In the genomic region with DNA sequence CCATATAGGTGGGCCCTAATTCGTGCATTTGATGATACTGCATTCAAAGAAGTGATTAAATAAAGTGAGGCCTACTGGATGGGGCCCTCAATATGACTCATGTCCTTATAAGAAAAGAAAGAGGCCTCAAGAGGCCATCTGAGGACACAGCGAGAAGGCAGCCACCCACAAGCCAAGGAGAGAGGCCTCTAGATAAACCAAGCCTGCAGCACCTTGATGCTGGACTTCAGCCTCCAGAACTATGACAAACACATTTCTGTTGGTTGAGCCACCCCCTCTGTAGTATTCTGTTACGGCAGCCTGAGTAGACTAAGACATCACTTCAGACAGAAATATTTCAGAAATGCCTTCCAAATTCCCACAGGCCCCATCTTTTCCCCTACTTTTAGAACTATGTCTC, we compare ENCODE assay signal across 21 cellular contexts.
"Had no signal": no experiment of that assay in that cellular context is flagged by ENCODE, and none has a peak within 500 bp of the region (broad histone marks: within the 10 kb centered on the region; RNA-seq: fewer than 3 reads in every experiment).

No MANE protein-coding gene starts in this region.

- H3K4me1 ChIP-seq: gastroesophageal sphincter, testis had no signal

- H3K36me3 ChIP-seq: gastroesophageal sphincter, heart left ventricle had no signal

- DNase-seq: activated B cell treated with CpG ODN at 0.5 μM for 24 hours; activated CD4-positive, alpha-beta memory T cell treated with anti-CD3 and anti-CD28 coated beads for 36 hours; activated CD4-positive, alpha-beta T cell treated with anti-CD3 and anti-CD28 coated beads for 48 hours; activated CD8-positive, alpha-beta memory T cell treated with anti-CD3 and anti-CD28 coated beads, Interleukin-2, amount 10 ng/mL, durations not matched to agents 7 days and 5 days; activated T-cell treated with anti-CD3 and anti-CD28 coated beads for 4 hours; cerebellar nuclear complex; endodermal cell; heart left ventricle; left cardiac atrium; mesenchymal stem cell; mucosa of descending colon; nephron progenitor cell; right cardiac atrium; stimulated activated CD4-positive, alpha-beta T cell treated with anti-CD3 and anti-CD28 coated beads, Interleukin-2, amount 100 ng/mL, for 24 hours; T-helper 17 cell; testis had no signal

- H3K27ac Mint-ChIP-seq: activated B cell treated with CpG ODN at 0.5 μM for 24 hours; activated CD4-positive, alpha-beta memory T cell treated with anti-CD3 and anti-CD28 coated beads for 36 hours; activated CD8-positive, alpha-beta memory T cell treated with anti-CD3 and anti-CD28 coated beads, Interleukin-2, amount 10 ng/mL, durations not matched to agents 7 days and 5 days; activated naive CD4-positive, alpha-beta T cell treated with anti-CD3 and anti-CD28 coated beads, Interleukin-2, amount 50 U/mL, for 72 hours; endodermal cell; nephron progenitor cell; stimulated activated memory B cell treated with anti-CD40 and anti-IgM and Interleukin-4, amounts not matched to agents 10 μg/mL and 1 μg/mL and 100 μg/mL, for 72 hours; T-helper 17 cell had no signal

- H3K9me3 Mint-ChIP-seq: activated B cell treated with CpG ODN at 0.5 μM for 24 hours; activated CD4-positive, alpha-beta memory T cell treated with anti-CD3 and anti-CD28 coated beads for 36 hours; activated naive CD4-positive, alpha-beta T cell treated with anti-CD3 and anti-CD28 coated beads, Interleukin-2, amount 50 U/mL, for 72 hours; endodermal cell; nephron progenitor cell; stimulated activated memory B cell treated with anti-CD40 and anti-IgM and Interleukin-4, amounts not matched to agents 10 μg/mL and 1 μg/mL and 100 μg/mL, for 72 hours had no signal

- H3K4me3 Mint-ChIP-seq: activated B cell treated with CpG ODN at 0.5 μM for 24 hours; activated CD4-positive, alpha-beta memory T cell treated with anti-CD3 and anti-CD28 coated beads for 36 hours; activated CD8-positive, alpha-beta memory T cell treated with anti-CD3 and anti-CD28 coated beads, Interleukin-2, amount 10 ng/mL, durations not matched to agents 7 days and 5 days; endodermal cell; nephron progenitor cell; stimulated activated memory B cell treated with anti-CD40 and anti-IgM and Interleukin-4, amounts not matched to agents 10 μg/mL and 1 μg/mL and 100 μg/mL, for 72 hours; T-helper 17 cell had no signal

- H3K4me3 ChIP-seq: coronary artery, gastroesophageal sphincter, heart left ventricle, mucosa of descending colon, testis had no signal

- H3K27me3 Mint-ChIP-seq: activated B cell treated with CpG ODN at 0.5 μM for 24 hours; stimulated activated memory B cell treated with anti-CD40 and anti-IgM and Interleukin-4, amounts not matched to agents 10 μg/mL and 1 μg/mL and 100 μg/mL, for 72 hours; T-helper 17 cell had no signal

- H3K27me3 ChIP-seq: gastroesophageal sphincter, heart left ventricle, testis had no signal

- H3K36me3 Mint-ChIP-seq: activated CD4-positive, alpha-beta memory T cell treated with anti-CD3 and anti-CD28 coated beads for 36 hours; activated CD8-positive, alpha-beta memory T cell treated with anti-CD3 and anti-CD28 coated beads, Interleukin-2, amount 10 ng/mL, durations not matched to agents 7 days and 5 days; activated naive CD4-positive, alpha-beta T cell treated with anti-CD3 and anti-CD28 coated beads, Interleukin-2, amount 50 U/mL, for 72 hours; stimulated activated memory B cell treated with anti-CD40 and anti-IgM and Interleukin-4, amounts not matched to agents 10 μg/mL and 1 μg/mL and 100 μg/mL, for 72 hours had no signal

- ATAC-seq: activated CD8-positive, alpha-beta memory T cell treated with anti-CD3 and anti-CD28 coated beads, Interleukin-2, amount 10 ng/mL, durations not matched to agents 7 days and 5 days; gastroesophageal sphincter; heart left ventricle; left cardiac atrium; mucosa of descending colon; right cardiac atrium; stimulated activated memory B cell treated with anti-CD40 and anti-IgM and Interleukin-4, amounts not matched to agents 10 μg/mL and 1 μg/mL and 100 μg/mL, for 72 hours; T-helper 17 cell had no signal

- H3K4me1 Mint-ChIP-seq: activated B cell treated with CpG ODN at 0.5 μM for 24 hours; endodermal cell; stimulated activated memory B cell treated with anti-CD40 and anti-IgM and Interleukin-4, amounts not matched to agents 10 μg/mL and 1 μg/mL and 100 μg/mL, for 72 hours; T-helper 17 cell had no signal

- H3K9me3 ChIP-seq: gastroesophageal sphincter, heart left ventricle, mucosa of descending colon, testis had no signal

- H3K27ac ChIP-seq: coronary artery, gastroesophageal sphincter, heart left ventricle, parathyroid adenoma, testis had no signal
